ENCODE assay signal across 9 cellular contexts in the genomic region with DNA sequence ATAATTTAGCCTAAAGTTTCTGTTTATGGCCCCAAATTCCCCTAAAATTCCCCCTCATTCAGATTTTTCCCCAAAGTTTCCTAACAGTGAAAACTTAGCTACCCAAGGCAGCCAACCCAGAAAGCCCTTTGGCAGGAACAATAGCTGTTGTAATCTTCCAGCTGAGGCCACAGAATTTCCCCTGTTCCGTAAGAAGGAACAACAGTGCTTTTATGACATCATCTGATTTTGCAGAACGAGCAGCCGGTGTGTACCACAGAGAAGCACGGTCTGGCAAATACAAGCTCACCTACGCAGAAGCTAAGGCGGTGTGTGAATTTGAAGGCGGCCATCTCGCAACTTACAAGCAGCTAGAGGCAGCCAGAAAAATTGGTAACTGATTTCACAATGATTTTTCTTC. TPM values are rescaled to one million over a fixed set of nuclear protein-coding genes. Genes with fewer than 3 reads are reported as not detected.
DNase-seq lines count a peak whose midpoint lies in the region; ATAC-seq and TF ChIP-seq lines count a peak whose summit lies in the region.
"Had no signal": no experiment of that assay in that cellular context is flagged by ENCODE, and none has a peak within 500 bp of the region (broad histone marks: within the 10 kb centered on the region; RNA-seq: fewer than 3 reads in every experiment).

No MANE protein-coding gene starts in this region.

- peak; percentile 57 for DNase-seq in GM13977 (ENCODE audit: low spot score)
- DNase-seq in NCI-H1930 (lab: John Stamatoyannopoulos, UW), result no peak
- DNase-seq in islet precursor cell, result no peak
- no peak for DNase-seq in NK-92 treated with Interleukin-12 subunit alpha and Interleukin-12 subunit beta, amount 100 ng/mL, for 24 hours (lab: John Stamatoyannopoulos, UW)
- DNase-seq in omental fat pad (ENCODE audit: low spot score), result no peak

- no peaks in the 10 kb centered on the region for H3K27me3 ChIP-seq in muscle layer of duodenum (ENCODE audit: low read depth, low read length)
- H3K27me3 ChIP-seq: suprapubic skin had no signal

- peak; percentile 62 for ATAC-seq in HG02943 (IDR thresholded peaks at IDR 0.05; ENCODE audit: low read depth, unreplicated experiment)
- no peak for ATAC-seq in omental fat pad (ENCODE audit: low FRiP score)

- no peak for TF ChIP-seq CTCF in GM13977 (IDR thresholded peaks at IDR 0.05; ENCODE audit: extremely low read depth, insufficient read depth, missing control alignments)
- TF ChIP-seq CTCF in omental fat pad (IDR thresholded peaks at IDR 0.05), result no peak

- H3K4me3 ChIP-seq in muscle layer of duodenum (ENCODE audit: low read depth in 1 of 2, low read length in 2 of 2), result no peak overlapping the region
- H3K4me3 ChIP-seq: suprapubic skin had no signal

- in situ Hi-C loops in GM13977 (cut with MboI; ENCODE audit: low pct_unique_long_range_greater_than_20kb, low sequenced_read_pairs, unreplicated experiment), result no loop called here

- H3K9me3 ChIP-seq in muscle layer of duodenum (ENCODE audit: control insufficient read depth in 1 of 2, low read length in 2 of 2), result no peaks in the 10 kb centered on the region
- H3K9me3 ChIP-seq: suprapubic skin had no signal

- no peaks in the 10 kb centered on the region for H3K4me1 ChIP-seq in muscle layer of duodenum (ENCODE audit: control insufficient read depth in 1 of 2, insufficient read depth in 2 of 2, low read length in 2 of 2)
- H3K4me1 ChIP-seq: suprapubic skin had no signal

- no peaks in the 10 kb centered on the region for H3K36me3 ChIP-seq in muscle layer of duodenum (ENCODE audit: control insufficient read depth in 1 of 2, insufficient read depth in 2 of 2, low read length in 2 of 2)
- H3K36me3 ChIP-seq: suprapubic skin had no signal

- H3K27ac ChIP-seq in angular gyrus (ENCODE audit: low read depth, low read length), result peak overlapping the region; percentile 71
- H3K27ac ChIP-seq in muscle layer of duodenum (ENCODE audit: low read length), result peak overlapping the region; percentile 19
- H3K27ac ChIP-seq: suprapubic skin had no signal

RNA-seq across cellular contexts. Expression of gene TNFAIP6, which starts 6.3 kb away (rescaled TPM):
- total RNA-seq in omental fat pad, result 10 to 100 TPM in 2 of 4 donors, 1 to 10 TPM in 2; 3.4 to 18.6 (median 12.4) TPM

RNA-seq across cellular contexts. Expression of gene RIF1, which starts 46.0 kb away (rescaled TPM):
- 10 to 100 TPM; 29.3 to 49.7 (median 41.9) TPM for total RNA-seq in omental fat pad
